Comparison of ENCODE assay signal across 8 cellular contexts in the genomic region with DNA sequence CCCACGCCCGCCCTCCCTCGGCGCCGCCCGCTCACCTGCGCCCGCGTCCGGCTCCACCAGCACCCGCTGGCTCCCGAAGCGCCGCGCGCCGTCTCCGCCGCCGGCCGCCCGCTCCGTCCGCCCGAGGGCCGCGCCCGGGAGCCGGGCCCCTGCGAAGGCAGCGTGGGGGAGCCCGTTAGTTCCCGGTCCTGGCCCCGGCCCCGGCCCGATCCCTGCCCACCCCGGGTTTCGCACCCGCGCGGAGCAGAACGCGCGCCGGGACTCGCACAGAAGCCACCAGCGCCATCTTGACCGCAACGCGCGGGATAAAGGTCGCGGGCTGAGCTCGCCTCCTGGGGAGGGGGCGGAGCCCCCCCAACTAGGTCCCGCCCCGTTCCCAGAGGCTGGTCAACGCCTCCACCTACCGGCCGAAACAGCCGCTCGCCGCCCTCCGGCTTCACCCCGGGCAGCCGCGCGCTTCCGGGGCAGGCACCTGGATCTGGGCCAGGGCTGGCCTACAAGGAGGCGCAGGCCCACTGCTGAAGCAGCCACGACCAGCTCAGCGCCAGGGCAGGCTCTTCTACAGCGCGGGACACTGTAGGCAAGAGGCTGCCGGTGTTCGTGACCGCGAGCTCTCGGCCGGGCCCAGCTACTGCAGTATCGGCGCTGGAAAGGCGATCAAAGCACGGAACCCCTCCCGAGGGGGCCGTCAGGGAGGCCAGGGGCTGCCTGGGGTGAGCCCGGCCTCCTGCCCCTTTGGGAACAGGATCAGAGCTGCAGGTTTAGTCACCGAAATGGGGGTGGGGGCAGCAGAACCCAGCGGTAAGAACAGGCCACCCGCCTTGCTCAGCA. TPM values are rescaled to one million over a fixed set of nuclear protein-coding genes. Genes with fewer than 3 reads are reported as not detected.
DNase-seq lines count a peak whose midpoint lies in the region; ATAC-seq and TF ChIP-seq lines count a peak whose summit lies in the region.

A gene with protein sequence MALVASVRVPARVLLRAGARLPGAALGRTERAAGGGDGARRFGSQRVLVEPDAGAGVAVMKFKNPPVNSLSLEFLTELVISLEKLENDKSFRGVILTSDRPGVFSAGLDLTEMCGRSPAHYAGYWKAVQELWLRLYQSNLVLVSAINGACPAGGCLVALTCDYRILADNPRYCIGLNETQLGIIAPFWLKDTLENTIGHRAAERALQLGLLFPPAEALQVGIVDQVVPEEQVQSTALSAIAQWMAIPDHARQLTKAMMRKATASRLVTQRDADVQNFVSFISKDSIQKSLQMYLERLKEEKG (minus strand): TSS at position 307 of the 831 bp plus-strand sequence. CDS start 21 bp downstream, at position 286.

- H3K4me1 Mint-ChIP-seq in nephron = no peaks in the 10 kb centered on the region
- peaks cover 26% of the 10 kb centered on the region for H3K4me1 Mint-ChIP-seq in stimulated activated naive CD8-positive, alpha-beta T cell treated with anti-CD3 and anti-CD28 coated beads, Interleukin-15, Interleukin-2, amounts not matched to agents 100 ng/mL and 50 ng/mL, for 24 hours (ENCODE audit: low read depth)

- H3K36me3 Mint-ChIP-seq in nephron (ENCODE audit: low read depth) = peaks cover 32% of the 10 kb centered on the region
- peaks cover 33% of the 10 kb centered on the region for H3K36me3 Mint-ChIP-seq in stimulated activated naive CD8-positive, alpha-beta T cell treated with anti-CD3 and anti-CD28 coated beads, Interleukin-15, Interleukin-2, amounts not matched to agents 100 ng/mL and 50 ng/mL, for 24 hours (ENCODE audit: low read depth)

- peak within 1 kb of the TSS; percentile 97 for H3K27ac ChIP-seq in RWPE1

- peak within 1 kb of the TSS; percentile 89 to 93 (median 90) for H3K4me3 Mint-ChIP-seq in nephron
- H3K4me3 Mint-ChIP-seq in stimulated activated naive CD8-positive, alpha-beta T cell treated with anti-CD3 and anti-CD28 coated beads, Interleukin-15, Interleukin-2, amounts not matched to agents 100 ng/mL and 50 ng/mL, for 24 hours = peak within 1 kb of the TSS; percentile 89

- H3K4me3 ChIP-seq in fibroblast of pulmonary artery (replicated peaks; ENCODE audit: low read depth, low read length) = peak within 1 kb of the TSS; percentile 68

- TF ChIP-seq CTCF in RWPE1 (conservative IDR thresholded peaks at IDR 0.05; ENCODE audit: low read depth) = peak; percentile 65
- peak; percentile 51 for TF ChIP-seq CTCF in fibroblast of pulmonary artery (IDR thresholded peaks at IDR 0.05; ENCODE audit: low read length, missing control alignments)
- peak; percentile 54 to 74 (median 59) for TF ChIP-seq CTCF in nephron (IDR thresholded peaks at IDR 0.05; ENCODE audit: unreplicated experiment in 3 of 3)

- POLR2A ChIA-PET in RWPE1 (lab: Yijun Ruan, JAX; ENCODE audit: low non-redundant PET) = interaction anchor here (0.6 to 2.5 kb wide), 5 partner anchors 15 to 271 kb away, joined by 3 to 9 read pairs (median 3); a partner anchor contains a TSS

- H3K27me3 Mint-ChIP-seq in nephron (ENCODE audit: low read depth) = no peaks in the 10 kb centered on the region
- H3K27me3 Mint-ChIP-seq in stimulated activated naive CD8-positive, alpha-beta T cell treated with anti-CD3 and anti-CD28 coated beads, Interleukin-15, Interleukin-2, amounts not matched to agents 100 ng/mL and 50 ng/mL, for 24 hours = no peaks in the 10 kb centered on the region

- peak; percentile 90 for ATAC-seq in GM21737 (IDR thresholded peaks at IDR 0.05; ENCODE audit: unreplicated experiment)

- CTCF ChIA-PET in RWPE1 (lab: Yijun Ruan, JAX) = interaction anchor here (0.7 to 1.5 kb wide), 6 partner anchors 15 to 57 kb away, joined by 3 to 6 read pairs (median 3); a partner anchor contains a TSS

- peak within 1 kb of the TSS in 2 of 3 experiments; percentile 76 to 92 for H3K27ac Mint-ChIP-seq in nephron
- H3K27ac Mint-ChIP-seq in stimulated activated naive CD8-positive, alpha-beta T cell treated with anti-CD3 and anti-CD28 coated beads, Interleukin-15, Interleukin-2, amounts not matched to agents 100 ng/mL and 50 ng/mL, for 24 hours = peak within 1 kb of the TSS; percentile 84

- DNase-seq in Daoy (ENCODE audit: low read depth) = peak; percentile 96
- DNase-seq in Kasumi-1 (lab: John Stamatoyannopoulos, UW) = peak; percentile 32 to 58
- DNase-seq in RWPE1 (ENCODE audit: low spot score) = peak; percentile 98
- peak; percentile 73 for DNase-seq in activated T-helper 9 cell treated with anti-CD3 and anti-CD28 coated beads, Interleukin-2, amount 50 U/mL, for 16 hours (ENCODE audit: low read depth)
- DNase-seq in fibroblast of pulmonary artery (ENCODE audit: low read depth) = peak; percentile 96

- H3K9me3 Mint-ChIP-seq in nephron = no peaks in the 10 kb centered on the region
- H3K9me3 Mint-ChIP-seq in stimulated activated naive CD8-positive, alpha-beta T cell treated with anti-CD3 and anti-CD28 coated beads, Interleukin-15, Interleukin-2, amounts not matched to agents 100 ng/mL and 50 ng/mL, for 24 hours = no peaks in the 10 kb centered on the region

RNA-seq across cellular contexts. Expression of the gene that starts here (rescaled TPM):
- total RNA-seq in Daoy (2014; rRNA removed; shearing (Covaris generic)) = 22.6 and 41.1 TPM in 2 replicates

Comparison
In these comparisons a context has a peak if more than half of its experiments do, and no peak if none do; other contexts are left out.
1. Peak in every context shown above with its lines: DNase-seq, ATAC-seq, H3K4me3 ChIP-seq and H3K27ac ChIP-seq.
2. DNase-seq: peak in every context shown above with its lines; median percentile 98 in RWPE1; 96 in Daoy; 96 in fibroblast of pulmonary artery; 73 in activated T-helper 9 cell treated with anti-CD3 and anti-CD28 coated beads, Interleukin-2, amount 50 U/mL, for 16 hours; 45 in Kasumi-1.